ENCODE assay signal across 27 cellular contexts in genomic region chr13:44211753-44212152, GRCh38.
A peak's percentile ranks its signal among the peaks of the same experiment; 100 is the strongest.
DNase-seq lines count a peak whose midpoint lies in the region; TF ChIP-seq lines count a peak whose summit lies in the region.
"Had no signal": no experiment of that assay in that cellular context is flagged by ENCODE, and none has a peak within 500 bp of the region (broad histone marks: within the 10 kb centered on the region; RNA-seq: fewer than 3 reads in every experiment).

No MANE protein-coding gene starts in this region.

- no peaks in the 10 kb centered on the region for H3K9me3 ChIP-seq in esophagus squamous epithelium
- no peaks in the 10 kb centered on the region for H3K9me3 ChIP-seq in subcutaneous abdominal adipose tissue (ENCODE audit: control insufficient read depth in 5 of 5, low read length in 5 of 5)

- H3K4me1 Mint-ChIP-seq in Calu3 (ENCODE audit: low read depth, unreplicated experiment): no peaks in the 10 kb centered on the region

- H3K27ac ChIP-seq in esophagus squamous epithelium (peak overlapping the region in 3 of 4 donors; percentile 63 to 79 (median 75)), subcutaneous abdominal adipose tissue (ENCODE audit: low read depth, low read length) (peak overlapping the region; percentile 19)
- H3K27ac ChIP-seq: 22Rv1, skin epidermis had no signal

- no peaks in the 10 kb centered on the region for H3K36me3 Mint-ChIP-seq in Calu3 (ENCODE audit: insufficient read depth, unreplicated experiment)
- H3K36me3 Mint-ChIP-seq: natural killer cell treated with Interleukin-12 subunit alpha and Interleukin-12 subunit beta and Interleukin-15 and Interleukin-18, amount 100 ng/mL, for 72 hours had no signal

- intact Hi-C loops in esophagus squamous epithelium (cut with DNase I): no loop called here
- intact Hi-C loops in Calu3 (cut with micrococcal nuclease; ENCODE audit: unreplicated experiment): no loop called here

- H3K27me3 Mint-ChIP-seq in Calu3 (ENCODE audit: unreplicated experiment): no peaks in the 10 kb centered on the region

- no peaks in the 10 kb centered on the region for H3K9me3 Mint-ChIP-seq in Calu3 (ENCODE audit: low read depth, unreplicated experiment)
- H3K9me3 Mint-ChIP-seq: activated naive CD4-positive, alpha-beta T cell treated with anti-CD3 and anti-CD28 coated beads for 36 hours; activated T-cell treated with anti-CD3 and anti-CD28 coated beads, Interleukin-2, amount 50 U/mL, for 4 hours; natural killer cell treated with Interleukin-12 subunit alpha and Interleukin-12 subunit beta and Interleukin-15 and Interleukin-18, amount 100 ng/mL, for 72 hours had no signal

- no peak overlapping the region for H3K27ac Mint-ChIP-seq in Calu3 (ENCODE audit: unreplicated experiment)
- H3K27ac Mint-ChIP-seq: activated CD8-positive, alpha-beta T cell treated with anti-CD3 and anti-CD28 coated beads, Interleukin-2, amount 10 ng/mL, durations not matched to agents 7 days and 5 days; activated naive CD4-positive, alpha-beta T cell treated with anti-CD3 and anti-CD28 coated beads for 36 hours; natural killer cell treated with Interleukin-12 subunit alpha and Interleukin-12 subunit beta and Interleukin-15 and Interleukin-18, amount 100 ng/mL, for 72 hours had no signal

- no peak overlapping the region for H3K4me3 Mint-ChIP-seq in Calu3 (ENCODE audit: low read depth, unreplicated experiment)
- H3K4me3 Mint-ChIP-seq: activated CD8-positive, alpha-beta T cell treated with anti-CD3 and anti-CD28 coated beads, Interleukin-2, amount 10 ng/mL, durations not matched to agents 7 days and 5 days; activated naive CD4-positive, alpha-beta T cell treated with anti-CD3 and anti-CD28 coated beads for 36 hours; activated T-cell treated with anti-CD3 and anti-CD28 coated beads, Interleukin-2, amount 50 U/mL, for 4 hours; natural killer cell treated with Interleukin-12 subunit alpha and Interleukin-12 subunit beta and Interleukin-15 and Interleukin-18, amount 100 ng/mL, for 72 hours had no signal

- H3K27me3 ChIP-seq in esophagus squamous epithelium (peaks cover 0 to 3% (median 0%) of the 10 kb centered on the region in 4 donors), subcutaneous abdominal adipose tissue (ENCODE audit: control insufficient read depth in 5 of 5, insufficient read depth in 4 of 5, low read length in 5 of 5) (no peaks in the 10 kb centered on the region)

- DNase-seq in NCI-H1092 treated with DMSO at 0.1 percent for 48 hours (lab: John Stamatoyannopoulos, UW) (peak; percentile 9), NCI-H1092 (lab: John Stamatoyannopoulos, UW) (no peak), NCI-H345 (lab: John Stamatoyannopoulos, UW) (peak; percentile 57), esophagus squamous epithelium (lab: John Stamatoyannopoulos, UW) (no peak), COLO829 (ENCODE audit: low spot score) (no peak), cerebellum (ENCODE audit: low spot score) (no peak), Calu3 (no peak)
- DNase-seq: activated CD4-positive, CD25-positive, alpha-beta regulatory T cell; activated CD8-positive, alpha-beta T cell treated with anti-CD3 and anti-CD28 coated beads, Interleukin-2, amount 10 ng/mL, durations not matched to agents 7 days and 5 days; activated naive CD4-positive, alpha-beta T cell treated with anti-CD3 and anti-CD28 coated beads for 36 hours; activated T-cell treated with anti-CD3 and anti-CD28 coated beads, Interleukin-2, amount 50 U/mL, for 4 hours; AML-193; central memory CD4-positive, alpha-beta T cell; EL; H7; left cardiac atrium; MV-4-11; NCI-H2227 treated with DMSO at 0.1 percent for 48 hours; RPMI8226; stimulated activated naive CD4-positive, alpha-beta T cell; T-helper 9 cell; trophoblast cell had no signal

- no peak overlapping the region for H3K9ac ChIP-seq in subcutaneous abdominal adipose tissue (ENCODE audit: low read length in 5 of 5)

- TF ChIP-seq CTCF in esophagus squamous epithelium (IDR thresholded peaks at IDR 0.05): no peak
- no peak for TF ChIP-seq CTCF in Calu3 (IDR thresholded peaks at IDR 0.05; ENCODE audit: unreplicated experiment)

- no TSS peak for BruUV-seq in Calu3 (replicated peaks; lab: Mats Ljungman, UMichigan)

- CTCF ChIA-PET in Calu3 (lab: Charles Lee): no interaction called here

- H3K4me3 ChIP-seq in esophagus squamous epithelium: no peak overlapping the region
- H3K4me3 ChIP-seq in subcutaneous abdominal adipose tissue (ENCODE audit: low read depth in 1 of 5, low read length in 5 of 5): no peak overlapping the region
- H3K4me3 ChIP-seq: K562, skin epidermis had no signal

- WGBS in esophagus squamous epithelium, 2 donors: 77 to 78% methylated on average over 8 of the region's 8 CpGs

- H3K4me1 ChIP-seq in esophagus squamous epithelium: peaks cover 0 to 29% (median 4%) of the 10 kb centered on the region in 3 donors
- peaks cover 2 to 33% (median 10%) of the 10 kb centered on the region in 5 donors for H3K4me1 ChIP-seq in subcutaneous abdominal adipose tissue (ENCODE audit: control insufficient read depth in 5 of 5, insufficient read depth in 5 of 5, low read length in 5 of 5)

- H3K36me3 ChIP-seq in esophagus squamous epithelium (no peaks in the 10 kb centered on the region), subcutaneous abdominal adipose tissue (ENCODE audit: control insufficient read depth in 5 of 5, insufficient read depth in 5 of 5, low read length in 5 of 5) (no peaks in the 10 kb centered on the region)

- no peak for TF ChIP-seq POLR2A in esophagus squamous epithelium (IDR thresholded peaks at IDR 0.05)

Comparison
In these comparisons a context has a peak if more than half of its experiments do, and no peak if none do; other contexts are left out.
1. DNase-seq: peak in NCI-H1092 treated with DMSO at 0.1 percent for 48 hours (single experiment) and NCI-H345 (single experiment); none in NCI-H1092 (single experiment), esophagus squamous epithelium (single experiment), COLO829 (single experiment), cerebellum (single experiment) and Calu3 (single experiment).